ENCODE assay signal across 20 cellular contexts in the genomic region with DNA sequence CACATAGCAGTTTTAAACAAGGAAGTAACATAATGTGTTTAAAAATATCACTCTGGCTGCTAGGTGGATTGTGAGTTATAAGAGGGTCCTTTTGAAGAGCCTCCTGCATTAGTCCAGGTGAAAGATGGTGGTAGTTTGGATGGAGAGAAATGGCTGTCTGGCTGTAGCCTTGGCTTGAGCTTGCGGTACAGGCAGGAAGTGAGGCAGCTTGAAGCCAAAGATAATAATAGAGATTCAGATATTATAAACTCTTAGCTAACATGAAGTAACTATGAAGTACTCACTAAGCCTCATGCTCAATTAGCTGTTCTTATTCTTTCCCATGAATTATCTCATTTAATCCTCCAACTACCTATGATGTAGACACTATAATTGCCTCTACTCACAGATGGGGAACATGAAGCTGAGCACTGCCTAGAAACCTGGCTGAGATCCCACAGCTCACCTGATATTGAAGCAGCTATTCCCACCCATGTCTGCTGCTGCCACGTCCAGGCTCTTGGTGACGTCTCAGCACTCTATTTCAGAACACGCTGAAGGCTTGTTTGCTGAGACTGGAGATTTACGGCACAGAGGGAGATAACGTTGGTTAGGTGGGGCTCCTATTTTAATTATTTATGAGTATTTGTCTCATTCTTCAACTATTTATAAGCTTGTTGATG. TPM values are rescaled to one million over a fixed set of nuclear protein-coding genes. Genes with fewer than 3 reads are reported as not detected.
DNase-seq lines count a peak whose midpoint lies in the region; ATAC-seq and TF ChIP-seq lines count a peak whose summit lies in the region.
"Had no signal": no experiment of that assay in that cellular context is flagged by ENCODE, and none has a peak within 500 bp of the region (broad histone marks: within the 10 kb centered on the region; RNA-seq: fewer than 3 reads in every experiment).

No MANE protein-coding gene starts in this region.

- no peaks in the 10 kb centered on the region for H3K27me3 ChIP-seq in RWPE2 (ENCODE audit: insufficient read depth, poor library complexity, severe bottlenecking)

- ATAC-seq in RWPE2 (ENCODE audit: low read depth) (no peak), left ventricle myocardium superior (peak; percentile 68), sciatic nerve (peak; percentile 72), GM19035 (IDR thresholded peaks at IDR 0.05; ENCODE audit: unreplicated experiment) (no peak), HG03354 (IDR thresholded peaks at IDR 0.05; ENCODE audit: poor library complexity, severe bottlenecking, unreplicated experiment) (no peak)
- ATAC-seq: HepG2 had no signal

- no peak overlapping the region for H3K27ac ChIP-seq in RWPE2 (ENCODE audit: poor library complexity, severe bottlenecking)
- H3K27ac ChIP-seq: GM23248, PC-9, RWPE1 had no signal

- peak; percentile 1 for TF ChIP-seq CTCF in RWPE2 (IDR thresholded peaks at IDR 0.05; ENCODE audit: poor library complexity, severe bottlenecking)

- no peaks in the 10 kb centered on the region for H3K36me3 ChIP-seq in RWPE2 (ENCODE audit: low read depth)

- no peaks in the 10 kb centered on the region for H3K9me3 ChIP-seq in RWPE2 (ENCODE audit: severe bottlenecking)
- H3K9me3 ChIP-seq: Caco-2 had no signal

- H3K4me3 ChIP-seq in RWPE2 (ENCODE audit: severe bottlenecking): no peak overlapping the region
- H3K4me3 ChIP-seq: GM23248, PC-9 had no signal

- intact Hi-C loops in left ventricle myocardium superior (cut with micrococcal nuclease): no loop called here
- intact Hi-C loops in sciatic nerve (cut with DNase I): no loop called here

- DNase-seq in RWPE2 (ENCODE audit: low spot score) (no peak), dermis blood vessel endothelial cell (peak; percentile 6), left ventricle myocardium superior (no peak), sciatic nerve (ENCODE audit: low spot score) (no peak), NCI-H2227 (lab: John Stamatoyannopoulos, UW; ENCODE audit: unreplicated experiment) (no peak)
- no peak for DNase-seq in activated effector memory CD4-positive, alpha-beta T cell treated with Interleukin-2 at 50 U/mL for 16 hours
- DNase-seq: Caco-2; CD4-positive, alpha-beta T cell; KBM-7; NCI-H1105 treated with DMSO at 0.1 percent for 48 hours; NCI-H1694 treated with DMSO at 0.1 percent for 48 hours; NCI-H2227 treated with DMSO at 0.1 percent for 48 hours; NCI-H524 had no signal

- H3K4me1 ChIP-seq in RWPE2 (ENCODE audit: insufficient read depth, poor library complexity, severe bottlenecking): no peaks in the 10 kb centered on the region
- H3K4me1 ChIP-seq: Caco-2 had no signal

RNA-seq across cellular contexts. Expression of gene C10orf120, which starts 10.4 kb away (rescaled TPM):
- total RNA-seq in dermis blood vessel endothelial cell (not detected in 2 replicates), left ventricle myocardium superior (not detected), sciatic nerve (not detected)
- total RNA-seq: Caco-2; CD4-positive, alpha-beta T cell; GM23248; HepG2; PC-9; SK-MEL-5 had no signal

Comparison
In these comparisons a context has a peak if more than half of its experiments do, and no peak if none do; other contexts are left out.
1. ATAC-seq: peak in left ventricle myocardium superior (single experiment) and sciatic nerve (single experiment); none in RWPE2 (single experiment), GM19035 (single experiment) and HG03354 (single experiment).